Comparison of ENCODE assay signal across 15 cellular contexts in genomic region chr1:67710417-67710816, GRCh38. TPM values are rescaled to one million over a fixed set of nuclear protein-coding genes. Genes with fewer than 3 reads are reported as not detected.
DNase-seq lines count a peak whose midpoint lies in the region; ATAC-seq lines count a peak whose summit lies in the region.
"Had no signal": no experiment of that assay in that cellular context is flagged by ENCODE, and none has a peak within 500 bp of the region (broad histone marks: within the 10 kb centered on the region; RNA-seq: fewer than 3 reads in every experiment).

No MANE protein-coding gene starts in this region.

- H3K27ac ChIP-seq in ACC112 (ENCODE audit: low read depth, low read length): peak overlapping the region; percentile 76
- peak overlapping the region; percentile 54 for H3K27ac ChIP-seq in mesodermal cell (ENCODE audit: low read depth, low read length, severe bottlenecking)
- H3K27ac ChIP-seq: KMS-11, SJCRH30 had no signal

- H3K79me2 ChIP-seq in ACC112 (ENCODE audit: control insufficient read depth, insufficient read depth, low read length, unreplicated experiment): peaks cover 52% of the 10 kb centered on the region

- H3K36me3 ChIP-seq in ACC112 (ENCODE audit: insufficient read depth, low read length) (peaks cover 15% of the 10 kb centered on the region), MG63 (peaks cover 32% of the 10 kb centered on the region), mesodermal cell (ENCODE audit: control insufficient read depth, insufficient read depth, low read length) (peaks cover 17% of the 10 kb centered on the region)
- H3K36me3 ChIP-seq: SJCRH30 had no signal

- H3K27me3 ChIP-seq in ACC112 (ENCODE audit: insufficient read depth, low read length) (no peaks in the 10 kb centered on the region), MG63 (no peaks in the 10 kb centered on the region)
- H3K27me3 ChIP-seq: SJCRH30 had no signal

- no peak overlapping the region for H2AFZ ChIP-seq in ACC112 (ENCODE audit: low read length, unreplicated experiment)
- H2AFZ ChIP-seq: GM23338 had no signal

- DNase-seq in MG63 (peak; percentile 46), dedifferentiated amniotic fluid mesenchymal stem cell (ENCODE audit: extremely low spot score) (peak; percentile 45), CD1c-positive myeloid dendritic cell (ENCODE audit: extremely low spot score) (no peak), NCI-H1694 (lab: John Stamatoyannopoulos, UW) (no peak)
- no peak for DNase-seq in activated CD4-positive, alpha-beta T cell treated with anti-CD3 and anti-CD28 coated beads, Interleukin-2, amount 50 U/mL, for 4 hours
- DNase-seq: activated CD4-positive, alpha-beta T cell treated with anti-CD3 and anti-CD28 coated beads for 36 hours; naive B cell; NCI-H2227 treated with DMSO at 0.1 percent for 48 hours; SJCRH30 had no signal

- ATAC-seq in GM21619 (IDR thresholded peaks at IDR 0.05; ENCODE audit: unreplicated experiment): no peak
- ATAC-seq: activated CD4-positive, alpha-beta T cell treated with anti-CD3 and anti-CD28 coated beads for 36 hours; GM23338; stimulated activated memory B cell treated with anti-CD40 and anti-IgM and Interleukin-4, amounts not matched to agents 10 μg/mL and 1 μg/mL and 100 μg/mL, for 72 hours had no signal

- H3K9me3 ChIP-seq in MG63 (no peaks in the 10 kb centered on the region), mesodermal cell (ENCODE audit: control insufficient read depth, low read length) (no peaks in the 10 kb centered on the region)
- H3K9me3 ChIP-seq: SJCRH30 had no signal

- H3K4me3 ChIP-seq in ACC112 (ENCODE audit: low read depth, low read length): peak overlapping the region; percentile 20; the same call in 1 of the 2 replicates
- no peak overlapping the region for H3K4me3 ChIP-seq in MG63
- H3K4me3 ChIP-seq in mesodermal cell (ENCODE audit: extremely low read depth, insufficient read depth, low read length, poor library complexity, severe bottlenecking): no peak overlapping the region
- H3K4me3 ChIP-seq: GM23338, SJCRH30 had no signal

- 83 to 91% methylated on average over 5 of the region's 5 CpGs for whole genome bisulfite sequencing in mesodermal cell (ENCODE audit: insufficient coverage in 2 of 2), 2 experiments

- H3K4me1 ChIP-seq in ACC112 (ENCODE audit: control insufficient read depth, insufficient read depth, low read length, unreplicated experiment) (peaks cover 77% of the 10 kb centered on the region), mesodermal cell (ENCODE audit: control insufficient read depth, insufficient read depth, low read length, poor library complexity, severe bottlenecking) (peaks cover 52% of the 10 kb centered on the region)

RNA-seq across cellular contexts. Expression of gene GADD45A, which starts 25.4 kb away (rescaled TPM):
- total RNA-seq in MG63 (2014; rRNA removed; shearing (Covaris generic); ENCODE audit: low replicate concordance): 16.5 and 20.5 TPM in 2 replicates
- 94.2 TPM for polyA plus RNA-seq in mesodermal cell (2013, experiment 1 of 2)
- 82.0 TPM for polyA plus RNA-seq in mesodermal cell (2013, experiment 2 of 2)

Comparison
In these comparisons a context has a peak if more than half of its experiments do, and no peak if none do; other contexts are left out.
1. DNase-seq: peak in MG63 (single experiment) and dedifferentiated amniotic fluid mesenchymal stem cell (single experiment); none in CD1c-positive myeloid dendritic cell (single experiment), activated CD4-positive, alpha-beta T cell treated with anti-CD3 and anti-CD28 coated beads, Interleukin-2, amount 50 U/mL, for 4 hours (0 of 2) and NCI-H1694 (single experiment).